In the genomic region with DNA sequence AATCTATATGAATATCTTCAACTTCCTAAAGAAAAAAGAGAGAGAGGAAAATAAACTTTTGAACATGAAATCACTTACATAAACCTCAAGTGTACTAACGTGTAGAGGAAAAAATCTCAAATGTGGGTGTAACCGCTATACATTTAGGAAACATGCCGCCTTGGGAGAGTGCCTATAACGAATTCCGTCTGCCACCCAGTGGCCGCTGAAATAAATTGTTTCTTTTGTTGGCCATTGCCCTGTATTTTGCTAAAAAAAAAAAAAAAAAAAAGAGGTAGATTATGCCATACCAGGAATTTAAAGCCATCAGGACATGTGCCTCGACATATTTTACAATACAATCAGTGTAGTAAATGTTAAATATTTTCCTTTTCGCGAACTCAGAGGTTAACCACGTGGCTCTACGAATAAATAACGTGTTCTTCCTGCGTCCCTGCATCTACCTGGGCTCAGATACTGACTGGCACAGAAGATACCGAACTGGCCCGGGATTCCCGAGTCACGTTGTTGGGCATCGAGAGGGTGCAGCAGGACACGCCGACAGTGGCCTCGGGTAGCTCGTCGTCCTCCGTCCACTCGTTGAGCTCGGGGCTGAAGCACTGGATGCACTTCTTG, we compare ENCODE assay signal across 8 cellular contexts. TPM values are rescaled to one million over a fixed set of nuclear protein-coding genes. Genes with fewer than 3 reads are reported as not detected.
DNase-seq lines count a peak whose midpoint lies in the region; ATAC-seq and TF ChIP-seq lines count a peak whose summit lies in the region.

No MANE protein-coding gene starts in this region.

- no TSS peak for BruUV-seq in Panc1 (replicated peaks; lab: Mats Ljungman, UMichigan)

- TF ChIP-seq CTCF in CD14-positive monocyte (IDR thresholded peaks at IDR 0.05): peak; percentile 69
- TF ChIP-seq CTCF in Panc1 (IDR thresholded peaks at IDR 0.05): peak; percentile 42; the same call in 1 of the 2 replicates
- peak; percentile 56 for TF ChIP-seq CTCF in fibroblast of the aortic adventitia (IDR thresholded peaks at IDR 0.05; ENCODE audit: insufficient read depth, low read length)
- TF ChIP-seq CTCF in neural crest cell (conservative IDR thresholded peaks at IDR 0.05): peak; percentile 68

- peak overlapping the region; percentile 59 for H3K4me3 ChIP-seq in Jurkat, Clone E6-1 (ENCODE audit: low read length)
- H3K4me3 ChIP-seq in Panc1 (ENCODE audit: low read depth in 2 of 2, low read length in 2 of 2) (peak overlapping the region; percentile 51 to 86), fibroblast of the aortic adventitia (ENCODE audit: low read depth, low read length) (peak overlapping the region; percentile 67)

- no peaks in the 10 kb centered on the region for H3K36me3 Mint-ChIP-seq in CD14-positive monocyte
- H3K36me3 Mint-ChIP-seq in neural crest cell (ENCODE audit: low read depth): no peaks in the 10 kb centered on the region

- H3K4me3 Mint-ChIP-seq in CD14-positive monocyte (peak overlapping the region; percentile 81 to 91), neural crest cell (peak overlapping the region; percentile 85)

- H3K27ac Mint-ChIP-seq in CD14-positive monocyte (peak overlapping the region in 3 of 7 donors; percentile 43 to 86 (median 45)), neural crest cell (ENCODE audit: unreplicated experiment) (no peak overlapping the region)

- in situ Hi-C loops in Panc1 (cut with HindIII; ENCODE audit: low pct_unique_long_range_greater_than_20kb, low sequenced_read_pairs): no loop called here

- peaks cover 3 to 12% (median 7%) of the 10 kb centered on the region in 3 donors for H3K27me3 Mint-ChIP-seq in CD14-positive monocyte (ENCODE audit: low read depth in 3 of 3)
- H3K27me3 Mint-ChIP-seq in neural crest cell (ENCODE audit: low read depth): peaks cover 16% of the 10 kb centered on the region

- H3K4me1 Mint-ChIP-seq in CD14-positive monocyte (peaks cover 29% of the 10 kb centered on the region), neural crest cell (peaks cover 6% of the 10 kb centered on the region)

- H3K9me3 ChIP-seq in Panc1 (ENCODE audit: control insufficient read depth, insufficient read depth, low read depth, low read length): no peaks in the 10 kb centered on the region

- intact Hi-C loops in CD14-positive monocyte (cut with micrococcal nuclease) (loop anchor here (2.0 to 10.0 kb wide), 5 partner anchors 69 to 486 kb away; a partner anchor contains a TSS), Panc1 (cut with micrococcal nuclease; ENCODE audit: unreplicated experiment) (loop anchor here (1.0 to 2.0 kb wide), 2 partner anchors 106 to 158 kb away; a partner anchor contains a TSS)

- H3K4me1 ChIP-seq in Panc1 (ENCODE audit: control insufficient read depth, insufficient read depth, low read length): peaks cover 4% of the 10 kb centered on the region; the same call in 1 of the 2 replicates

- no peaks in the 10 kb centered on the region for H3K36me3 ChIP-seq in Panc1 (ENCODE audit: control insufficient read depth, insufficient read depth, low read length)

- H3K9me3 Mint-ChIP-seq in CD14-positive monocyte (peaks cover 0 to 4% (median 0%) of the 10 kb centered on the region in 7 donors), neural crest cell (no peaks in the 10 kb centered on the region)

- H3K27ac ChIP-seq in Panc1 (ENCODE audit: low read length): peak overlapping the region; percentile 32

- POLR2A ChIA-PET in Panc1 (lab: Charles Lee): no interaction called here

- ATAC-seq in GM19468 (IDR thresholded peaks at IDR 0.05; ENCODE audit: extremely low read depth, unreplicated experiment): peak; percentile 18
- ATAC-seq in Panc1: peak; percentile 65

- H3K27me3 ChIP-seq in Panc1 (ENCODE audit: control insufficient read depth, insufficient read depth, low read length): no peaks in the 10 kb centered on the region; the same call in 1 of the 2 replicates

- peak; percentile 62 for DNase-seq in CD14-positive monocyte (ENCODE audit: low spot score)
- peak; percentile 78 for DNase-seq in Jurkat, Clone E6-1 (ENCODE audit: low read depth, low spot score)
- DNase-seq in Panc1 (ENCODE audit: low read depth, low spot score): peak; percentile 67
- DNase-seq in activated T-helper 1 cell treated with Interleukin-2 at 50 U/mL for 16 hours (ENCODE audit: low read depth): peak; percentile 48
- DNase-seq in fibroblast of the aortic adventitia (ENCODE audit: low read depth): peak; percentile 89
- DNase-seq in neural crest cell (ENCODE audit: low read depth, low spot score): peak; percentile 44
- DNase-seq in stromal cell of bone marrow (ENCODE audit: low read depth): peak; percentile 59

- CTCF ChIA-PET in Panc1 (lab: Charles Lee): interaction anchor here (0.6 to 1.9 kb wide), 7 partner anchors 16 to 164 kb away, joined by 3 to 15 read pairs (median 4); no protein-coding TSS in a partner anchor

RNA-seq across cellular contexts. Expression of a gene that starts 14.3 kb away (rescaled TPM):
- polyA plus RNA-seq in CD14-positive monocyte: not detected
- polyA plus RNA-seq in Jurkat, Clone E6-1 (2012; ENCODE audit: insufficient read depth, insufficient read length): 0.25 TPM
- total RNA-seq in Panc1 (2021; ENCODE audit: unreplicated experiment) (0.21 TPM), fibroblast of the aortic adventitia (ENCODE audit: low replicate concordance) (0.09 and 0.65 TPM in 2 replicates), neural crest cell (0.20 and 0.33 TPM in 2 replicates)
- polyA plus RNA-seq in Panc1 (2012; ENCODE audit: insufficient read length): 0.10 TPM

Comparison
In these comparisons a context has a peak if more than half of its experiments do, and no peak if none do; other contexts are left out.
1. Peak in every context shown above with its lines: DNase-seq, ATAC-seq, H3K4me3 ChIP-seq and H3K27ac ChIP-seq.